8 cellular contexts compared by ENCODE assay signal in genomic region chr22:23893957-23894709, GRCh38. TPM values are rescaled to one million over a fixed set of nuclear protein-coding genes. Genes with fewer than 3 reads are reported as not detected.
DNase-seq lines count a peak whose midpoint lies in the region; ATAC-seq and TF ChIP-seq lines count a peak whose summit lies in the region.

TSS of gene MIF (plus strand) at chr22:23894383. CDS start at chr22:23894475, 92 bp downstream.

- H3K4me3 ChIP-seq in esophagus (ENCODE audit: low read depth in 1 of 2, low read length in 2 of 2) (peak within 1 kb of the TSS; percentile 76 to 86), mucosa of stomach (ENCODE audit: low read length) (peak within 1 kb of the TSS; percentile 83)

- peaks cover 0 to 16% of the 10 kb centered on the region in 2 donors for H3K36me3 ChIP-seq in esophagus (ENCODE audit: control insufficient read depth in 2 of 2, insufficient read depth in 2 of 2, low read length in 1 of 2)
- H3K36me3 ChIP-seq in mucosa of stomach (ENCODE audit: control insufficient read depth, insufficient read depth, low read length): no peaks in the 10 kb centered on the region

- peak within 1 kb of the TSS; percentile 98 to 99 for H3K27ac ChIP-seq in esophagus (ENCODE audit: low read depth in 2 of 2, low read length in 1 of 2)

- H3K27ac Mint-ChIP-seq in activated T-cell treated with anti-CD3 and anti-CD28 coated beads, Interleukin-2, amount 50 U/mL, for 24 hours: peak within 1 kb of the TSS; percentile 100

- WGBS in esophagus, 2 donors: 0 to 1% methylated on average over 62 to 71 of the region's 71 CpGs

- in situ Hi-C loops in KBM-7 (cut with MboI; ENCODE audit: low pct_unique_long_range_greater_than_20kb, low sequenced_read_pairs): no loop called here

- no peaks in the 10 kb centered on the region for H3K9me3 Mint-ChIP-seq in activated T-cell treated with anti-CD3 and anti-CD28 coated beads, Interleukin-2, amount 50 U/mL, for 24 hours

- H3K27me3 Mint-ChIP-seq in activated T-cell treated with anti-CD3 and anti-CD28 coated beads, Interleukin-2, amount 50 U/mL, for 24 hours: no peaks in the 10 kb centered on the region

- H3K4me1 ChIP-seq in esophagus (ENCODE audit: control insufficient read depth in 2 of 2, insufficient read depth in 2 of 2, low read length in 1 of 2) (peaks cover 11 to 17% of the 10 kb centered on the region in 2 donors), mucosa of stomach (ENCODE audit: control insufficient read depth, insufficient read depth, low read length) (peaks cover 19% of the 10 kb centered on the region)

- peaks cover 49% of the 10 kb centered on the region for H3K36me3 Mint-ChIP-seq in activated T-cell treated with anti-CD3 and anti-CD28 coated beads, Interleukin-2, amount 50 U/mL, for 24 hours (ENCODE audit: low read depth)

- peaks cover 32% of the 10 kb centered on the region for H3K4me1 Mint-ChIP-seq in activated T-cell treated with anti-CD3 and anti-CD28 coated beads, Interleukin-2, amount 50 U/mL, for 24 hours (ENCODE audit: low read depth)

- DNase-seq in DMS79 (lab: John Stamatoyannopoulos, UW) (peak; percentile 66), KBM-7 (peak; percentile 99)
- DNase-seq in activated T-cell treated with anti-CD3 and anti-CD28 coated beads, Interleukin-2, amount 50 U/mL, for 24 hours: peak; percentile 100
- peak; percentile 91 for DNase-seq in stimulated activated CD8-positive, alpha-beta memory T cell treated with anti-CD3 and anti-CD28 coated beads, Interleukin-7, amount 100 ng/mL, for 1 hour (ENCODE audit: low read depth in 2 of 2)

- no peaks in the 10 kb centered on the region for H3K27me3 ChIP-seq in esophagus (ENCODE audit: control insufficient read depth in 1 of 2, insufficient read depth in 2 of 2, low read length in 2 of 2)
- no peaks in the 10 kb centered on the region for H3K27me3 ChIP-seq in mucosa of stomach (ENCODE audit: control insufficient read depth, insufficient read depth, low read length)

- peak; percentile 69 for ATAC-seq in GM21717 (IDR thresholded peaks at IDR 0.05; ENCODE audit: unreplicated experiment)

- H3K9me3 ChIP-seq in esophagus (ENCODE audit: control insufficient read depth in 2 of 2, insufficient read depth in 1 of 2, low read depth in 1 of 2, low read length in 1 of 2) (no peaks in the 10 kb centered on the region), mucosa of stomach (ENCODE audit: control insufficient read depth, low read length) (no peaks in the 10 kb centered on the region)

- peak within 1 kb of the TSS; percentile 97 for H3K4me3 Mint-ChIP-seq in activated T-cell treated with anti-CD3 and anti-CD28 coated beads, Interleukin-2, amount 50 U/mL, for 24 hours

- H3K9ac ChIP-seq in mucosa of stomach (ENCODE audit: low read length): peak within 1 kb of the TSS; percentile 89

TF ChIP-seq in PFSK-1, 5 proteins besides CTCF, POLR2A, EP300 and RAD21:
- TF ChIP-seq TAF1 (IDR thresholded peaks at IDR 0.05; ENCODE audit: borderline replicate concordance, insufficient read depth, low read length) (peak; percentile 80; the same call in 1 of the 2 replicates), POLR2AphosphoS5 (IDR thresholded peaks at IDR 0.05; ENCODE audit: low read depth, low read length) (peak; percentile 86), FOXP2 (optimal IDR thresholded peaks at IDR 0.05; ENCODE audit: borderline replicate concordance, extremely low read depth, extremely low read length, insufficient read depth) (peak; percentile 65), REST (IDR thresholded peaks at IDR 0.05; ENCODE audit: insufficient read depth in 1 of 2, low read depth in 2 of 2, low read length in 2 of 2) (0 out of 4 replicates have a peak, but pooled peaks of 1 of the 2 experiments have one; percentile 21), SIN3A (IDR thresholded peaks at IDR 0.05; ENCODE audit: borderline replicate concordance, insufficient read depth, low read length) (no peak)

RNA-seq across cellular contexts. Expression of gene MIF, which starts in this region (rescaled TPM):
- 1,655 TPM for polyA plus RNA-seq in PFSK-1 (2012; ENCODE audit: insufficient read length, low read depth)
- polyA plus RNA-seq in esophagus: 1,000 to 10,000 TPM in 1 of 2 donors, 100 to 1,000 TPM in 1; 706 to 1,271 TPM

Comparison
In these comparisons a context has a peak if more than half of its experiments do, and no peak if none do; other contexts are left out.
1. Peak in every context shown above with its lines: DNase-seq, ATAC-seq, H3K4me3 ChIP-seq and H3K27ac ChIP-seq.